In the genomic region with DNA sequence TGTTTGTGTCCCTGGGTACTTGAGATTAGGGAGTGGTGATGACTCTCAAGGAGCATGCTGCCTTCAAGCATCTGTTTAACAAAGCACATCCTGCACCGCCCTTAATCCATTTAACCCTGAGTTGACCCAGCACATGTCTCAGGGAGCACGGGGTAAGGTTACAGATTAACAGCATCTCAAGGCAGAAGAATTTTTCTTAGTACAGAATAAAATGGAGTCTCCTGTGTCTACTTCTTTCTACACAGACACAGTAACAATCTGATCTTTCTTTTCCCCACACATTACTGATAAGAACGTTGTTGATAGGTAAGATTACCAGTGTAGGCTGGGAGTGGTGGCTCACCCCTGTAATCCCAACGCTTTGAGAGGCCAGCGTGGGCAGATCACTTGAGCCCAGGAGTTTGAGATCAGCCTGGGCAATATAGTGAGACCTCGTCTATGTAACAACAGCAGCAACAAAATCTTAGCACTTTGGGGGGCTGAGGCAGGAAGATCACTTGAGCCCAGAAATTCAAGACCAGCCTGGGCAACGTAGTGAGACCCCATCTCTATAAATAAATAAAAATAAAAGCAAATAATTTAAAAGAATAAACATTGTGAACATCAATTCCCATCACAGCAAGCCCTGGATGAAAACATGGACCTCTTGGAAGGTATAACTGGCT, we compare ENCODE assay signal across 3 cellular contexts.
TF ChIP-seq lines count a peak whose summit lies in the region.
"Not testable (repeated sequence)": the region's sequence is repeated elsewhere in the genome, so short reads cannot be mapped to it uniquely, and the experiment has no call there.

No MANE protein-coding gene starts in this region.

TF ChIP-seq in A549, 52 proteins besides CTCF, POLR2A, EP300 and RAD21 (continued from another document):
- TF ChIP-seq HOXB5 (CRISPR knock-in tag; IDR thresholded peaks at IDR 0.05) = peak; percentile 99
- peak; percentile 84; the same call in 1 of the 2 replicates for TF ChIP-seq NPAS2 (CRISPR knock-in tag; IDR thresholded peaks at IDR 0.05; ENCODE audit: borderline replicate concordance)
- TF ChIP-seq, protein P1, sequence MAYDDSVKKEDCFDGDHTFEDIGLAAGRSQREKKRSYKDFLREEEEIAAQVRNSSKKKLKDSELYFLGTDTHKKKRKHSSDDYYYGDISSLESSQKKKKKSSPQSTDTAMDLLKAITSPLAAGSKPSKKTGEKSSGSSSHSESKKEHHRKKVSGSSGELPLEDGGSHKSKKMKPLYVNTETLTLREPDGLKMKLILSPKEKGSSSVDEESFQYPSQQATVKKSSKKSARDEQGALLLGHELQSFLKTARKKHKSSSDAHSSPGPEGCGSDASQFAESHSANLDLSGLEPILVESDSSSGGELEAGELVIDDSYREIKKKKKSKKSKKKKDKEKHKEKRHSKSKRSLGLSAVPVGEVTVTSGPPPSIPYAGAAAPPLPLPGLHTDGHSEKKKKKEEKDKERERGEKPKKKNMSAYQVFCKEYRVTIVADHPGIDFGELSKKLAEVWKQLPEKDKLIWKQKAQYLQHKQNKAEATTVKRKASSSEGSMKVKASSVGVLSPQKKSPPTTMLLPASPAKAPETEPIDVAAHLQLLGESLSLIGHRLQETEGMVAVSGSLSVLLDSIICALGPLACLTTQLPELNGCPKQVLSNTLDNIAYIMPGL (CRISPR knock-in tag; IDR thresholded peaks at IDR 0.05; ENCODE audit: borderline replicate concordance) = peak; percentile 92
- peak; percentile 96 for TF ChIP-seq TP53 (CRISPR knock-in tag; IDR thresholded peaks at IDR 0.05)
- TF ChIP-seq HOXA7 (CRISPR knock-in tag; IDR thresholded peaks at IDR 0.05) = peak; percentile 96
- TF ChIP-seq, protein P2, sequence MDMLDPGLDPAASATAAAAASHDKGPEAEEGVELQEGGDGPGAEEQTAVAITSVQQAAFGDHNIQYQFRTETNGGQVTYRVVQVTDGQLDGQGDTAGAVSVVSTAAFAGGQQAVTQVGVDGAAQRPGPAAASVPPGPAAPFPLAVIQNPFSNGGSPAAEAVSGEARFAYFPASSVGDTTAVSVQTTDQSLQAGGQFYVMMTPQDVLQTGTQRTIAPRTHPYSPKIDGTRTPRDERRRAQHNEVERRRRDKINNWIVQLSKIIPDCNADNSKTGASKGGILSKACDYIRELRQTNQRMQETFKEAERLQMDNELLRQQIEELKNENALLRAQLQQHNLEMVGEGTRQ (IDR thresholded peaks at IDR 0.05) = peak; percentile 62
- TF ChIP-seq RARB (CRISPR knock-in tag; IDR thresholded peaks at IDR 0.05) = peak; percentile 90
- peak; percentile 96 for TF ChIP-seq FOSB (CRISPR knock-in tag; IDR thresholded peaks at IDR 0.05)
- TF ChIP-seq MYC (IDR thresholded peaks at IDR 0.05; ENCODE audit: borderline replicate concordance, low read length) = peak; percentile 68; the same call in 1 of the 2 replicates
- TF ChIP-seq, protein P3, sequence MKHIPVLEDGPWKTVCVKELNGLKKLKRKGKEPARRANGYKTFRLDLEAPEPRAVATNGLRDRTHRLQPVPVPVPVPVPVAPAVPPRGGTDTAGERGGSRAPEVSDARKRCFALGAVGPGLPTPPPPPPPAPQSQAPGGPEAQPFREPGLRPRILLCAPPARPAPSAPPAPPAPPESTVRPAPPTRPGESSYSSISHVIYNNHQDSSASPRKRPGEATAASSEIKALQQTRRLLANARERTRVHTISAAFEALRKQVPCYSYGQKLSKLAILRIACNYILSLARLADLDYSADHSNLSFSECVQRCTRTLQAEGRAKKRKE (CRISPR knock-in tag; IDR thresholded peaks at IDR 0.05; ENCODE audit: low read depth) = peak; percentile 98
- TF ChIP-seq FOSL2 (IDR thresholded peaks at IDR 0.05) = not testable (repeated sequence)
- peak; percentile 63 for TF ChIP-seq FOSL2 (CRISPR knock-in tag; IDR thresholded peaks at IDR 0.05)
- peak; percentile 91 for TF ChIP-seq TFCP2L1 (CRISPR knock-in tag; IDR thresholded peaks at IDR 0.05)
- peak in 1 of 2 experiments; percentile 27; a peak in 1 of 5 replicates for TF ChIP-seq JUN (IDR thresholded peaks at IDR 0.05)
- TF ChIP-seq ZNF302 (CRISPR knock-in tag; IDR thresholded peaks at IDR 0.05) = peak; percentile 99
- TF ChIP-seq EHF (CRISPR knock-in tag; IDR thresholded peaks at IDR 0.05) = peak; percentile 100
- peak; percentile 99 for TF ChIP-seq ZSCAN20 (CRISPR knock-in tag; IDR thresholded peaks at IDR 0.05)
- TF ChIP-seq FOXS1 (CRISPR knock-in tag; IDR thresholded peaks at IDR 0.05) = peak; percentile 99
- peak; percentile 100 for TF ChIP-seq HOXB13 (CRISPR knock-in tag; IDR thresholded peaks at IDR 0.05; ENCODE audit: low read depth)
- TF ChIP-seq, protein P4, sequence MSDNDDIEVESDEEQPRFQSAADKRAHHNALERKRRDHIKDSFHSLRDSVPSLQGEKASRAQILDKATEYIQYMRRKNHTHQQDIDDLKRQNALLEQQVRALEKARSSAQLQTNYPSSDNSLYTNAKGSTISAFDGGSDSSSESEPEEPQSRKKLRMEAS (IDR thresholded peaks at IDR 0.05) = peak; percentile 94

TF ChIP-seq in HEK293, 187 proteins besides CTCF, POLR2A, EP300 and RAD21 (continued from another document):
- TF ChIP-seq, protein P5, sequence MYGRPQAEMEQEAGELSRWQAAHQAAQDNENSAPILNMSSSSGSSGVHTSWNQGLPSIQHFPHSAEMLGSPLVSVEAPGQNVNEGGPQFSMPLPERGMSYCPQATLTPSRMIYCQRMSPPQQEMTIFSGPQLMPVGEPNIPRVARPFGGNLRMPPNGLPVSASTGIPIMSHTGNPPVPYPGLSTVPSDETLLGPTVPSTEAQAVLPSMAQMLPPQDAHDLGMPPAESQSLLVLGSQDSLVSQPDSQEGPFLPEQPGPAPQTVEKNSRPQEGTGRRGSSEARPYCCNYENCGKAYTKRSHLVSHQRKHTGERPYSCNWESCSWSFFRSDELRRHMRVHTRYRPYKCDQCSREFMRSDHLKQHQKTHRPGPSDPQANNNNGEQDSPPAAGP (tag by site-specific recombination; IDR thresholded peaks at IDR 0.05) = peak; percentile 95
- TF ChIP-seq ZNF121 (tag by site-specific recombination; IDR thresholded peaks at IDR 0.05) = peak; percentile 97
- peak; percentile 87 for TF ChIP-seq WT1 (tag by site-specific recombination; IDR thresholded peaks at IDR 0.05)
- peak; percentile 89 for TF ChIP-seq EGR2 (tag by site-specific recombination; IDR thresholded peaks at IDR 0.05; ENCODE audit: low read depth)
- TF ChIP-seq KLF1 (tag by site-specific recombination; IDR thresholded peaks at IDR 0.05) = peak; percentile 99
TF ChIP-seq in HEK293: peak in this region for 6; not testable (repeated sequence) for 181.

TF ChIP-seq in WTC11, 78 proteins besides CTCF, POLR2A, EP300 and RAD21:
- peak; percentile 36; the same call in 1 of the 2 replicates for TF ChIP-seq ZNF121 (CRISPR knock-in tag; IDR thresholded peaks at IDR 0.05)
